ENCODE assay signal across 26 cellular contexts in genomic region chr15:72934006-72934405, GRCh38.
DNase-seq lines count a peak whose midpoint lies in the region; ATAC-seq lines count a peak whose summit lies in the region.
"Had no signal": no experiment of that assay in that cellular context is flagged by ENCODE, and none has a peak within 500 bp of the region (broad histone marks: within the 10 kb centered on the region; RNA-seq: fewer than 3 reads in every experiment).

No MANE protein-coding gene starts in this region.

- H3K9me3 ChIP-seq in GM23248 (ENCODE audit: low read depth) = no peaks in the 10 kb centered on the region
- H3K9me3 ChIP-seq in SJSA1 (replicated peaks) = no peaks in the 10 kb centered on the region; the same call in 1 of the 2 replicates
- H3K9me3 ChIP-seq: right atrium auricular region had no signal

- H4K20me1 ChIP-seq in GM23248 (ENCODE audit: insufficient read depth) = no peaks in the 10 kb centered on the region

- in situ Hi-C loops in GM23248 (cut with MboI) = no loop called here

- H3F3A ChIP-seq in GM23248 (ENCODE audit: insufficient read depth) = no peaks in the 10 kb centered on the region

- DNase-seq in GM23248 = peak; percentile 32
- peak in 1 of 2 experiments; percentile 53 for DNase-seq in SJSA1 (ENCODE audit: low read depth in 1 of 2, low spot score in 2 of 2)
- no peak for DNase-seq in epithelial cell of prostate (ENCODE audit: low read depth, low spot score)
- DNase-seq in stromal cell of bone marrow (ENCODE audit: low read depth) = peak; percentile 35
- DNase-seq in NCI-H510A (lab: John Stamatoyannopoulos, UW) = no peak
- no peak for DNase-seq in H7
- DNase-seq: activated CD4-positive, alpha-beta T cell treated with anti-CD3 and anti-CD28 coated beads for 4 hours; activated CD8-positive, alpha-beta memory T cell treated with anti-CD3 and anti-CD28 coated beads for 24 hours; activated naive CD8-positive, alpha-beta T cell treated with anti-CD3 and anti-CD28 coated beads, Interleukin-2, amount 50 U/mL, for 24 hours; CD4-positive, CD25-positive, alpha-beta regulatory T cell; EL; erythroblast; H9; hippocampal formation; immature natural killer cell; KBM-7; NCI-H1436; NCI-H2081 treated with DMSO at 0.1 percent for 48 hours; NCI-H345; NCI-H748 treated with DMSO at 0.1 percent for 48 hours; stimulated activated CD4-positive, alpha-beta T cell treated with anti-CD3 and anti-CD28 coated beads, Interleukin-4, amount 100 ng/mL, for 1 hour had no signal

- no peaks in the 10 kb centered on the region for H3K79me2 ChIP-seq in GM23248 (ENCODE audit: insufficient read depth)
- H3K79me2 ChIP-seq: parathyroid adenoma had no signal

- H3K27ac ChIP-seq in GM23248 = no peak overlapping the region
- H3K27ac ChIP-seq in SJSA1 = peak overlapping the region; percentile 80
- H3K27ac ChIP-seq in epithelial cell of prostate = peak overlapping the region; percentile 0
- H3K27ac ChIP-seq: parathyroid adenoma, right atrium auricular region, RWPE1 had no signal

- peaks cover 6% of the 10 kb centered on the region; the same call in 1 of the 2 replicates for H3K27me3 ChIP-seq in GM23248 (replicated peaks; ENCODE audit: insufficient read depth)
- no peaks in the 10 kb centered on the region for H3K27me3 ChIP-seq in SJSA1 (replicated peaks)
- no peaks in the 10 kb centered on the region for H3K27me3 ChIP-seq in H7 (ENCODE audit: control insufficient read depth, insufficient read depth, low read length)
- H3K27me3 ChIP-seq: right atrium auricular region had no signal

- no peak overlapping the region for H3K9ac ChIP-seq in GM23248
- H3K9ac ChIP-seq: parathyroid adenoma had no signal

- no peak overlapping the region for H2AFZ ChIP-seq in GM23248
- H2AFZ ChIP-seq: parathyroid adenoma had no signal

- H3K4me1 ChIP-seq in GM23248 (ENCODE audit: insufficient read depth) (no peaks in the 10 kb centered on the region), SJSA1 (replicated peaks) (peaks cover 28% of the 10 kb centered on the region)
- H3K4me1 ChIP-seq: parathyroid adenoma, right atrium auricular region had no signal

- no peaks in the 10 kb centered on the region for H3K36me3 ChIP-seq in GM23248 (ENCODE audit: low read depth)
- H3K36me3 ChIP-seq in SJSA1 = no peaks in the 10 kb centered on the region
- H3K36me3 ChIP-seq in H7 (replicated peaks; ENCODE audit: control insufficient read depth, insufficient read depth, low read length) = no peaks in the 10 kb centered on the region
- H3K36me3 ChIP-seq: right atrium auricular region had no signal

- no peak overlapping the region for H3K4me2 ChIP-seq in GM23248 (ENCODE audit: unreplicated experiment)

- H3K4me3 ChIP-seq in GM23248 (no peak overlapping the region), SJSA1 (no peak overlapping the region), H7 (ENCODE audit: insufficient read depth, low read depth, low read length) (no peak overlapping the region)
- H3K4me3 ChIP-seq: right atrium auricular region had no signal

- WGBS in GM23248 (ENCODE audit: low coverage in 1 of 2, low lambda C conversion rate in 2 of 2, missing lambda C conversion rate in 2 of 2), 2 experiments = 30 to 43% methylated on average over 2 of the region's 2 CpGs

- no peak for ATAC-seq in HG02623 (IDR thresholded peaks at IDR 0.05; ENCODE audit: unreplicated experiment)
- ATAC-seq: activated naive CD8-positive, alpha-beta T cell treated with anti-CD3 and anti-CD28 coated beads, Interleukin-2, amount 50 U/mL, for 24 hours; stimulated activated effector memory CD8-positive, alpha-beta T cell treated with anti-CD3 and anti-CD28 coated beads, Interleukin-12 subunit alpha, Interleukin-12 subunit beta, amount 100 ng/mL, for 72 hours had no signal

- H3K9me2 ChIP-seq in GM23248 (ENCODE audit: insufficient read depth) = no peaks in the 10 kb centered on the region

Comparison
In these comparisons a context has a peak if more than half of its experiments do, and no peak if none do; other contexts are left out.
1. DNase-seq: peak in GM23248 (single experiment) and stromal cell of bone marrow (single experiment); none in epithelial cell of prostate (single experiment), NCI-H510A (single experiment) and H7 (single experiment).